ENCODE assay signal across 14 cellular contexts in the genomic region with DNA sequence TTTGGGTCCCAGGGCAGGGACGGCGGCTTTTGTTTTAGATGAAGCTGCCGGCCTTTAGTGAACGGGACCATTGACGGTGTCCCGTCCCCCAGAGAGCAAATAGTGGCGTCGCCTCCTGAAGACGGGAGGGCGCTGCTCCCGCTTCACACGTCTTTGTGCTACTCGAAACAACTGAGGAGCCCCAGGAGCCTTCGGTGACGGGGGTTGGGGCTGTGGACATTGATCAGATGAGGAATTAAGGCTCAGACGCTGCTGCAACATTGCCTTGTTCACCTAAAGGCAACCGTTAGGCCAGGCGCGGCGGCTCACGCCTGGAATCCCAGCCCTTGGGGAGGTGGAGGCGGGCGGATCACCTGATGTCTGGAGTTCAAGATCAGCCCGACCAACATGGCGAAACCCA. TPM values are rescaled to one million over a fixed set of nuclear protein-coding genes. Genes with fewer than 3 reads are reported as not detected.
"Had no signal": no experiment of that assay in that cellular context is flagged by ENCODE, and none has a peak within 500 bp of the region (broad histone marks: within the 10 kb centered on the region; RNA-seq: fewer than 3 reads in every experiment).

No MANE protein-coding gene starts in this region.

RNA-seq across cellular contexts. Expression of a gene that starts 0.4 kb away (rescaled TPM):
- total RNA-seq: activated B cell treated with CpG ODN at 0.5 μM for 24 hours; activated CD4-positive, alpha-beta memory T cell treated with anti-CD3 and anti-CD28 coated beads for 36 hours; activated CD4-positive, alpha-beta memory T cell treated with anti-CD3 and anti-CD28 coated beads, Interleukin-2, amount 10 ng/mL, durations not matched to agents 7 days and 5 days; activated CD4-positive, alpha-beta T cell treated with anti-CD3 and anti-CD28 coated beads for 36 hours; activated CD4-positive, alpha-beta T cell treated with anti-CD3 and anti-CD28 coated beads, Interleukin-2, amount 10 ng/mL, durations not matched to agents 24 days and 14 days; activated CD4-positive, alpha-beta T cell treated with anti-CD3 and anti-CD28 coated beads, Interleukin-2, amount 10 ng/mL, durations not matched to agents 7 days and 5 days; activated CD8-positive, alpha-beta memory T cell treated with anti-CD3 and anti-CD28 coated beads for 36 hours; activated CD8-positive, alpha-beta memory T cell treated with anti-CD3 and anti-CD28 coated beads, Interleukin-2, amount 10 ng/mL, durations not matched to agents 7 days and 5 days; activated CD8-positive, alpha-beta T cell treated with anti-CD3 and anti-CD28 coated beads for 36 hours; activated CD8-positive, alpha-beta T cell treated with anti-CD3 and anti-CD28 coated beads, Interleukin-2, amount 10 ng/mL, durations not matched to agents 7 days and 5 days; T-cell; T-helper 1 cell treated with Interleukin-12 subunit alpha and Interleukin-12 subunit beta and Interleukin-4 antibody, amounts not matched to agents 30 ng/mL and 1 ng/mL, for 36 hours; T-helper 17 cell; T-helper 2 cell treated with Interferon-gamma antibody and Interleukin-4, amounts not matched to agents 100 ng/mL and 5 ng/mL, for 36 hours had no signal
